In the genomic region with DNA sequence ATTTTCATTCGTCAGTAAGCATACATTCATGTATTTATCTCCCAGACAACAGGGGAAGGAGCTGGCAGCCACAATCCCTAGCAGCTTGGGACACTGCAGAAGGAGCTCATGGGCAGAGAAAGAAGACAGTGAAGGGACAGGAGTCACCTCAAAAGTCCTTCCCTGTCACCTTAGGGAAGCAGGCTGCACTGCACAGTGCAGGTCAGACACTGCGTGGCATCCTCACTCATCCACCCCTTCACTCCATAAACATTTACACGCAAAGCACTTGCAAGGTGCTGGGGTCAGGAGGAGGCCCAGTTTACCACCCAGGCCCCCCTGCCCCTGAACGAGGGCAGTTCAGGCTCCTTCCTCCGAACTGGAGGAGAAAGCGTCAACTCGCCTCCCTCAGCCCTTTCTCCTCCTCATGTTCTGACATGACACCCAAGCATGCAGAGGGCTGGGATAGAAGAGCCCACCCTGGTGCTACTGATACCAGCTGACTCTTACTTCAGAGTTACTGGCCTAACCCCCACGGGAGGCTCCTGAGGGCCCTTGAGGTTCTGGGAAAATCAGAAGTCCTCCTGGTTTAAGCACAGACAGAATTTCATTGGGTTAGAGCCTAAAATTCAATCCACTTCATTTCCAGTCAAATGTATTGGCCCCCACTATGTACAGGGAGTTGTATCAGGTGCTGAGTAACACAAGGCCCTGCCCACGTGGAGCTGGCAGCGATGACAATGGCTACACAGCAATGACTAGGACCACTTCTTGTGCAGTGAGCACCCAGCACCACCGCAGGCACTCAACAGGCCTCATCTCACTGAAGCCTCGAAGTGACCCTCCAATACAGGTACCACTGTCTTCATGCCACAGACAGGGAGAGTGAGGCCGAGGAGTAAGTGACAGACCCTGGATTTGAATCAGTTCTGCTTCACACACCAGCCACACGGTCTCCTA, we compare ENCODE assay signal across 8 cellular contexts.
DNase-seq lines count a peak whose midpoint lies in the region; ATAC-seq and TF ChIP-seq lines count a peak whose summit lies in the region.

No MANE protein-coding gene starts in this region.

- H3K36me3 ChIP-seq in ascending aorta: no peaks in the 10 kb centered on the region
- H3K36me3 ChIP-seq in mucosa of rectum (ENCODE audit: control insufficient read depth in 2 of 2, insufficient read depth in 2 of 2, low read length in 2 of 2): no peaks in the 10 kb centered on the region
- H3K36me3 ChIP-seq in upper lobe of left lung: no peaks in the 10 kb centered on the region

- TF ChIP-seq CTCF in ascending aorta (IDR thresholded peaks at IDR 0.05) (no peak), upper lobe of left lung (IDR thresholded peaks at IDR 0.05) (no peak)

- no peak for TF ChIP-seq EP300 in upper lobe of left lung (IDR thresholded peaks at IDR 0.05)

- 69 to 77% methylated on average over 14 of the region's 14 CpGs for WGBS in upper lobe of left lung, 2 donors

- H3K4me1 ChIP-seq in ascending aorta (peaks cover 27 to 70% of the 10 kb centered on the region in 2 donors), mucosa of rectum (ENCODE audit: control insufficient read depth in 2 of 2, insufficient read depth in 2 of 2, low read length in 2 of 2) (peaks cover 18 to 22% of the 10 kb centered on the region in 2 donors), upper lobe of left lung (peaks cover 62 to 79% (median 70%) of the 10 kb centered on the region in 4 donors)

- no peak for TF ChIP-seq POLR2A in upper lobe of left lung (IDR thresholded peaks at IDR 0.05)

- H3K27me3 ChIP-seq in ascending aorta (no peaks in the 10 kb centered on the region), mucosa of rectum (ENCODE audit: control insufficient read depth in 2 of 2, insufficient read depth in 2 of 2, low read length in 2 of 2) (no peaks in the 10 kb centered on the region), upper lobe of left lung (no peaks in the 10 kb centered on the region)

- H3K9me3 ChIP-seq in ascending aorta (no peaks in the 10 kb centered on the region), mucosa of rectum (ENCODE audit: control insufficient read depth in 2 of 2, low read length in 2 of 2) (no peaks in the 10 kb centered on the region), upper lobe of left lung (no peaks in the 10 kb centered on the region)

- DNase-seq in activated effector memory CD4-positive, alpha-beta T cell treated with anti-CD3 and anti-CD28 coated beads, Interleukin-2, amount 50 U/mL, for 16 hours: peak; percentile 80
- no peak for DNase-seq in activated effector memory CD4-positive, alpha-beta T cell treated with Interleukin-2 at 50 U/mL for 16 hours
- DNase-seq in ascending aorta (ENCODE audit: low spot score in 2 of 2) (no peak), upper lobe of left lung (no peak), AML-193 (lab: John Stamatoyannopoulos, UW) (no peak)

- ATAC-seq in upper lobe of left lung (ENCODE audit: low FRiP score in 2 of 2) (peak in 1 of 2 donors; percentile 1), GM18873 (IDR thresholded peaks at IDR 0.05; ENCODE audit: low FRiP score, unreplicated experiment) (no peak), HG03095 (IDR thresholded peaks at IDR 0.05; ENCODE audit: unreplicated experiment) (no peak)

- H3K9ac ChIP-seq in mucosa of rectum (ENCODE audit: low read depth in 1 of 2, low read length in 2 of 2): peak overlapping the region; percentile 28 to 42

- no peak overlapping the region for H3K4me3 ChIP-seq in ascending aorta
- H3K4me3 ChIP-seq in mucosa of rectum (ENCODE audit: low read length in 2 of 2): peak overlapping the region in 1 of 2 donors; percentile 10
- H3K4me3 ChIP-seq in upper lobe of left lung: no peak overlapping the region

- H3K27ac ChIP-seq in ascending aorta (peak overlapping the region; percentile 93 to 96), mucosa of rectum (ENCODE audit: low read depth in 2 of 2, low read length in 2 of 2) (peak overlapping the region; percentile 68 to 81), upper lobe of left lung (peak overlapping the region; percentile 79 to 91 (median 86))

- intact Hi-C loops in ascending aorta (cut with DNase I): no loop called here
